In genomic region chr4:41881931-41882621, GRCh38 we compare ENCODE assay signal across 8 cellular contexts. TPM values are rescaled to one million over a fixed set of nuclear protein-coding genes. Genes with fewer than 3 reads are reported as not detected.
DNase-seq lines count a peak whose midpoint lies in the region; ATAC-seq and TF ChIP-seq lines count a peak whose summit lies in the region.

No MANE protein-coding gene starts in this region.

- peaks cover 8 to 37% (median 28%) of the 10 kb centered on the region in 9 donors for H3K4me1 ChIP-seq in heart right ventricle
- H3K4me1 ChIP-seq in mesodermal cell (ENCODE audit: control insufficient read depth, insufficient read depth, low read length, poor library complexity, severe bottlenecking): peaks cover 16% of the 10 kb centered on the region
- peaks cover 27% of the 10 kb centered on the region for H3K4me1 ChIP-seq in upper lobe of right lung

- H3K27me3 ChIP-seq in heart right ventricle (peaks cover 9 to 98% (median 94%) of the 10 kb centered on the region in 7 donors), upper lobe of right lung (peaks cover 72% of the 10 kb centered on the region)

- peaks cover 98% of the 10 kb centered on the region for H3K27me3 Mint-ChIP-seq in brain

- no peaks in the 10 kb centered on the region for H3K36me3 Mint-ChIP-seq in brain

- ATAC-seq in heart right ventricle (peak in 3 of 8 donors; percentile 12 to 29 (median 26)), Right ventricle myocardium inferior (no peak), upper lobe of right lung (no peak)

- intact Hi-C loops in heart right ventricle (cut with DNase I) (loop anchor here in 8 of 10 donors (1.0 to 10.0 kb wide), 8 partner anchors 189 to 627 kb away; partner anchors contain the start of gene UCHL1 (in 2 of the 8)), Right ventricle myocardium inferior (cut with DNase I) (loop anchor here (2.0 to 5.0 kb wide), 3 partner anchors 189 to 625 kb away; partner anchors contain the start of gene UCHL1), upper lobe of right lung (cut with DNase I) (loop anchor here (10.0 kb wide), 1 partner anchor 187 kb away; no protein-coding TSS in a partner anchor)

- peaks cover 42% of the 10 kb centered on the region for H3K4me1 Mint-ChIP-seq in brain

- H3K36me3 ChIP-seq in heart right ventricle (no peaks in the 10 kb centered on the region), mesodermal cell (ENCODE audit: control insufficient read depth, insufficient read depth, low read length) (no peaks in the 10 kb centered on the region), upper lobe of right lung (no peaks in the 10 kb centered on the region)

- H3K9me3 Mint-ChIP-seq in brain: peaks cover 0 to 5% (median 2%) of the 10 kb centered on the region in 5 experiments

- H3K4me3 ChIP-seq in heart right ventricle (peak overlapping the region; percentile 16 to 48 (median 40)), mesodermal cell (ENCODE audit: extremely low read depth, insufficient read depth, low read length, poor library complexity, severe bottlenecking) (peak overlapping the region; percentile 27), upper lobe of right lung (peak overlapping the region; percentile 40)

- TF ChIP-seq CTCF in heart right ventricle (IDR thresholded peaks at IDR 0.05) (no peak), brain (conservative IDR thresholded peaks at IDR 0.05) (no peak), upper lobe of right lung (IDR thresholded peaks at IDR 0.05) (no peak)

- H3K27ac ChIP-seq in heart right ventricle (no peak overlapping the region), mesodermal cell (ENCODE audit: low read depth, low read length, severe bottlenecking) (no peak overlapping the region), upper lobe of right lung (no peak overlapping the region)

- 2 to 5% methylated on average over 50 to 53 of the region's 53 CpGs for WGBS in heart right ventricle, 2 donors
- 0 to 1% methylated on average over 34 to 50 of the region's 53 CpGs for WGBS in mesodermal cell (ENCODE audit: insufficient coverage in 2 of 2), 2 experiments

- no peaks in the 10 kb centered on the region for H3K9me3 ChIP-seq in heart right ventricle
- no peaks in the 10 kb centered on the region for H3K9me3 ChIP-seq in mesodermal cell (ENCODE audit: control insufficient read depth, low read length)
- H3K9me3 ChIP-seq in upper lobe of right lung: no peaks in the 10 kb centered on the region

- DNase-seq in heart right ventricle (no peak), Right ventricle myocardium inferior (ENCODE audit: missing footprints) (no peak), upper lobe of right lung (no peak), HT-29 (ENCODE audit: low spot score) (no peak), A172 (ENCODE audit: low spot score) (no peak)
- DNase-seq in stimulated activated naive CD4-positive, alpha-beta T cell (lab: John Stamatoyannopoulos, UW): no peak

- H3K4me3 Mint-ChIP-seq in brain: peak overlapping the region; percentile 72 to 83 (median 77)

- H3K27ac Mint-ChIP-seq in brain: no peak overlapping the region

RNA-seq across cellular contexts. Expression of gene TMEM33, which starts 53.2 kb away (rescaled TPM):
- total RNA-seq in heart right ventricle (10 to 100 TPM; 22.8 to 31.2 (median 27.0) TPM), Right ventricle myocardium inferior (21.5 TPM), upper lobe of right lung (71.3 TPM)
- polyA plus RNA-seq in heart right ventricle (1 to 10 TPM; 4.7 to 8.7 TPM), brain (ENCODE audit: insufficient read depth, low read depth, low replicate concordance) (22.5 TPM)
- polyA plus RNA-seq in mesodermal cell (2013, experiment 1 of 2): 47.0 TPM
- polyA plus RNA-seq in mesodermal cell (2013, experiment 2 of 2): 45.6 TPM
- 100 and 119 TPM in 2 replicates for total RNA-seq in HT-29 (2014; rRNA removed; shearing (Covaris generic))
- total RNA-seq in A172 (2014; rRNA removed; shearing (Covaris generic)): 60.4 and 73.4 TPM in 2 replicates
